Comparison of ENCODE assay signal across 13 cellular contexts in genomic region chr2:215401896-215402379, GRCh38. TPM values are rescaled to one million over a fixed set of nuclear protein-coding genes. Genes with fewer than 3 reads are reported as not detected.
DNase-seq lines count a peak whose midpoint lies in the region; ATAC-seq and TF ChIP-seq lines count a peak whose summit lies in the region.
"Had no signal": no experiment of that assay in that cellular context is flagged by ENCODE, and none has a peak within 500 bp of the region (broad histone marks: within the 10 kb centered on the region; RNA-seq: fewer than 3 reads in every experiment).

No MANE protein-coding gene starts in this region.

- peaks cover 24% of the 10 kb centered on the region for H3K36me3 Mint-ChIP-seq in MCF 10A (ENCODE audit: insufficient read depth, unreplicated experiment)

- no peaks in the 10 kb centered on the region for H3K4me1 ChIP-seq in breast epithelium
- no peaks in the 10 kb centered on the region for H3K4me1 ChIP-seq in foreskin keratinocyte
- H3K4me1 ChIP-seq in vagina, result peaks cover 10% of the 10 kb centered on the region
- H3K4me1 ChIP-seq in uterus, result no peaks in the 10 kb centered on the region

- H3K27ac ChIP-seq in breast epithelium (no peak overlapping the region), foreskin keratinocyte (no peak overlapping the region), vagina (peak overlapping the region; percentile 5), uterus (peak overlapping the region in 1 of 2 donors; percentile 30)

- peaks cover 3% of the 10 kb centered on the region for H3K4me1 Mint-ChIP-seq in MCF 10A (ENCODE audit: insufficient read depth, unreplicated experiment)
- H3K4me1 Mint-ChIP-seq: activated naive CD8-positive, alpha-beta T cell treated with anti-CD3 and anti-CD28 coated beads, Interleukin-2, amount 50 U/mL, for 24 hours had no signal

- no TSS peak for BruUV-seq in MCF 10A (replicated peaks; lab: Mats Ljungman, UMichigan)

- H3K27me3 ChIP-seq in breast epithelium (no peaks in the 10 kb centered on the region), foreskin keratinocyte (no peaks in the 10 kb centered on the region), vagina (no peaks in the 10 kb centered on the region), uterus (no peaks in the 10 kb centered on the region)

- POLR2A ChIA-PET in MCF 10A (lab: Yijun Ruan, JAX), result interaction anchor here (1.1 kb wide), 1 partner anchor 9 kb away, joined by 3 read pairs; no protein-coding TSS in a partner anchor

- intact Hi-C loops in MCF 10A (cut with micrococcal nuclease), result no loop called here
- intact Hi-C loops in breast epithelium (cut with DNase I; ENCODE audit: low total_unique reads), result no loop called here
- intact Hi-C loops in vagina (cut with DNase I), result no loop called here
- intact Hi-C loops in uterus (cut with DNase I; ENCODE audit: low total_unique reads), result no loop called here

- H3K27me3 Mint-ChIP-seq in MCF 10A (ENCODE audit: insufficient read depth, unreplicated experiment), result no peaks in the 10 kb centered on the region

- H3K9me3 ChIP-seq in breast epithelium (no peaks in the 10 kb centered on the region), vagina (no peaks in the 10 kb centered on the region), uterus (no peaks in the 10 kb centered on the region)
- H3K9me3 ChIP-seq: HAP-1 had no signal

- CTCF ChIA-PET in MCF 10A (lab: Yijun Ruan, JAX), result no interaction called here

- H3K9me3 Mint-ChIP-seq in MCF 10A (ENCODE audit: unreplicated experiment), result no peaks in the 10 kb centered on the region
- H3K9me3 Mint-ChIP-seq: activated naive CD8-positive, alpha-beta T cell treated with anti-CD3 and anti-CD28 coated beads, Interleukin-2, amount 50 U/mL, for 24 hours had no signal

- H3K4me3 Mint-ChIP-seq in MCF 10A (ENCODE audit: unreplicated experiment), result no peak overlapping the region
- H3K4me3 Mint-ChIP-seq: activated naive CD8-positive, alpha-beta T cell treated with anti-CD3 and anti-CD28 coated beads, Interleukin-2, amount 50 U/mL, for 24 hours had no signal

- H3K27ac Mint-ChIP-seq in MCF 10A (ENCODE audit: low read depth, unreplicated experiment), result no peak overlapping the region
- H3K27ac Mint-ChIP-seq: activated naive CD8-positive, alpha-beta T cell treated with anti-CD3 and anti-CD28 coated beads, Interleukin-2, amount 50 U/mL, for 24 hours had no signal

- ATAC-seq in foreskin keratinocyte (peak; percentile 31), GM19351 (IDR thresholded peaks at IDR 0.05; ENCODE audit: unreplicated experiment) (no peak)
- ATAC-seq: activated naive CD8-positive, alpha-beta T cell treated with anti-CD3 and anti-CD28 coated beads, Interleukin-2, amount 50 U/mL, for 24 hours had no signal

- peak; percentile 71 for DNase-seq in MCF 10A (ENCODE audit: unreplicated experiment)
- no peak for DNase-seq in breast epithelium (ENCODE audit: low spot score in 2 of 2)
- peak; percentile 83 for DNase-seq in SW480 (ENCODE audit: low spot score)
- peak in 1 of 2 donors; percentile 67 for DNase-seq in foreskin keratinocyte
- DNase-seq in vagina (ENCODE audit: extremely low spot score in 2 of 2), result no peak
- DNase-seq in uterus, result no peak
- DNase-seq in 8988T, result no peak
- DNase-seq: activated naive CD8-positive, alpha-beta T cell treated with anti-CD3 and anti-CD28 coated beads, Interleukin-2, amount 50 U/mL, for 24 hours; AML-193; NCI-H1092; T-helper 2 cell had no signal

- H3K36me3 ChIP-seq in breast epithelium (no peaks in the 10 kb centered on the region), vagina (peaks cover 0 to 12% of the 10 kb centered on the region in 2 donors), uterus (no peaks in the 10 kb centered on the region)
- H3K36me3 ChIP-seq: HAP-1 had no signal

- no peak for TF ChIP-seq CTCF in MCF 10A (IDR thresholded peaks at IDR 0.05; ENCODE audit: unreplicated experiment)
- TF ChIP-seq CTCF in breast epithelium (IDR thresholded peaks at IDR 0.05), result no peak
- TF ChIP-seq CTCF in foreskin keratinocyte (conservative IDR thresholded peaks at IDR 0.05), result no peak
- no peak for TF ChIP-seq CTCF in vagina (IDR thresholded peaks at IDR 0.05)
- TF ChIP-seq CTCF in uterus (IDR thresholded peaks at IDR 0.05), result no peak

- H3K4me3 ChIP-seq in breast epithelium, result no peak overlapping the region
- no peak overlapping the region for H3K4me3 ChIP-seq in vagina
- no peak overlapping the region for H3K4me3 ChIP-seq in uterus
- H3K4me3 ChIP-seq: HAP-1 had no signal

- TF ChIP-seq POLR2A in breast epithelium (IDR thresholded peaks at IDR 0.05) (no peak), vagina (IDR thresholded peaks at IDR 0.05) (no peak), uterus (IDR thresholded peaks at IDR 0.05) (no peak)

RNA-seq across cellular contexts. Expression of gene FN1, which starts 33.9 kb away (rescaled TPM):
- 564 and 636 TPM in 2 replicates for total RNA-seq in MCF 10A (2022)
- 100 to 1,000 TPM in 2 of 3 donors, 10 to 100 TPM in 1; 74.9 to 295 (median 102) TPM for total RNA-seq in breast epithelium
- 2,068 and 6,230 TPM in 2 replicates for total RNA-seq in foreskin keratinocyte
- polyA plus RNA-seq in foreskin keratinocyte, result 1,523 and 3,810 TPM in 2 replicates
- 292 TPM for total RNA-seq in vagina
- total RNA-seq in uterus, result 1,000 to 10,000 TPM in 1 of 4 donors, 100 to 1,000 TPM in 3; 218 to 1,074 (median 261) TPM

Comparison
In these comparisons a context has a peak if more than half of its experiments do, and no peak if none do; other contexts are left out.
1. DNase-seq: peak in MCF 10A (single experiment) and SW480 (single experiment); none in breast epithelium (0 of 2), vagina (0 of 2), uterus (0 of 2) and 8988T (single experiment).